Comparison of ENCODE assay signal across 8 cellular contexts in the genomic region with DNA sequence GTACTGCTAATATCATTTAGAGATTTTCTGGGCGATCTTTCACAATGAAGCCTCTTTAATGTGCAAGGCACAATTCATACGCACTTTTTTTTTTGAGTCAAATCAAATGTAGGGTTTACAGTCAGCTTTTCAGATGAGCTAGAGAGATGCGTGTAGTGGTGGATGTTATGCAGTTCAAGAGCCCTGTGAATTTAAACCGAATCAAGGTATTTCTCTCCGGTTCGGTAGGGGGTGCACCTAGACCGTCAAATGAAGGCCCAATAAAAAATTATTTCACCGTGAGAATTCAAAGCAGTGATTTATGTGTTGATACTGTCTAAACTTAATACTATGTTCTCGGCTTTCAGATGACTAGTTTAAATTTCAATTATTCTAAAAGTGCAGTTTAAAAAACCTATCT. TPM values are rescaled to one million over a fixed set of nuclear protein-coding genes. Genes with fewer than 3 reads are reported as not detected.
A peak's percentile ranks its signal among the peaks of the same experiment; 100 is the strongest.
DNase-seq lines count a peak whose midpoint lies in the region; ATAC-seq and TF ChIP-seq lines count a peak whose summit lies in the region.

No MANE protein-coding gene starts in this region.

- H3K9me3 Mint-ChIP-seq in Caco-2 (ENCODE audit: unreplicated experiment): no peaks in the 10 kb centered on the region

- H3K4me1 Mint-ChIP-seq in Caco-2 (ENCODE audit: low read depth, unreplicated experiment): no peaks in the 10 kb centered on the region

- H3K36me3 ChIP-seq in Caco-2 (ENCODE audit: control insufficient read depth, insufficient read depth, low read length): no peaks in the 10 kb centered on the region
- no peaks in the 10 kb centered on the region for H3K36me3 ChIP-seq in PC-9 (ENCODE audit: low read depth)
- no peaks in the 10 kb centered on the region for H3K36me3 ChIP-seq in iPS-15b (ENCODE audit: control insufficient read depth, insufficient read depth, low read length)

- H3K9ac ChIP-seq in iPS-15b (ENCODE audit: low read depth, low read length): no peak overlapping the region

- no peaks in the 10 kb centered on the region for H4K20me1 ChIP-seq in PC-9 (ENCODE audit: insufficient read depth)

- H3K27ac Mint-ChIP-seq in Caco-2 (ENCODE audit: unreplicated experiment): no peak overlapping the region

- H3K9me2 ChIP-seq in PC-9 (ENCODE audit: insufficient read depth): no peaks in the 10 kb centered on the region

- no peaks in the 10 kb centered on the region for H3K27me3 ChIP-seq in Caco-2 (replicated peaks; ENCODE audit: control insufficient read depth, insufficient read depth, low read length)
- no peaks in the 10 kb centered on the region for H3K27me3 ChIP-seq in PC-9 (ENCODE audit: insufficient read depth, low read depth)
- peaks cover 43% of the 10 kb centered on the region for H3K27me3 ChIP-seq in iPS-15b (ENCODE audit: control insufficient read depth, insufficient read depth, low read length)

- no peak overlapping the region for H2AFZ ChIP-seq in PC-9

- POLR2A ChIA-PET in Caco-2 (lab: Charles Lee) (no interaction called here), PC-9 (lab: Charles Lee; ENCODE audit: unreplicated experiment) (no interaction called here)

- no peak overlapping the region for H3K27ac ChIP-seq in PC-9

- no peaks in the 10 kb centered on the region for H3K4me1 ChIP-seq in Caco-2
- H3K4me1 ChIP-seq in PC-9 (replicated peaks; ENCODE audit: insufficient read depth): no peaks in the 10 kb centered on the region
- no peaks in the 10 kb centered on the region for H3K4me1 ChIP-seq in iPS-15b (ENCODE audit: control insufficient read depth, insufficient read depth, low read length)

- TF ChIP-seq CTCF in Caco-2 (IDR thresholded peaks at IDR 0.05; ENCODE audit: insufficient read depth in 1 of 2, low read depth in 1 of 2, low read length in 1 of 2, severe bottlenecking in 1 of 2, unreplicated experiment in 1 of 2) (peak; percentile 25), PC-9 (conservative IDR thresholded peaks at IDR 0.05) (peak; percentile 56)

- H3K4me2 ChIP-seq in PC-9: no peak overlapping the region

- H3K9me3 ChIP-seq in Caco-2 (no peaks in the 10 kb centered on the region), PC-9 (ENCODE audit: insufficient read depth, low read depth) (no peaks in the 10 kb centered on the region), iPS-15b (ENCODE audit: control insufficient read depth, insufficient read depth, low read length) (no peaks in the 10 kb centered on the region)

- no peaks in the 10 kb centered on the region for H3K36me3 Mint-ChIP-seq in Caco-2 (ENCODE audit: insufficient read depth, unreplicated experiment)

- H3K27me3 Mint-ChIP-seq in Caco-2 (ENCODE audit: insufficient read depth, unreplicated experiment): peaks cover 4% of the 10 kb centered on the region

- ATAC-seq in HG02678 (IDR thresholded peaks at IDR 0.05; ENCODE audit: unreplicated experiment) (peak; percentile 38), HG03280 (IDR thresholded peaks at IDR 0.05; ENCODE audit: unreplicated experiment) (no peak)

- peak in 1 of 2 experiments; percentile 32 for DNase-seq in Caco-2
- no peak for DNase-seq in PC-9
- DNase-seq in hepatic stellate cell (ENCODE audit: low spot score): no peak
- no peak for DNase-seq in germinal center (ENCODE audit: low spot score)
- no peak for DNase-seq in foreskin melanocyte

- H3K4me3 Mint-ChIP-seq in Caco-2 (ENCODE audit: unreplicated experiment): no peak overlapping the region

- H3K79me2 ChIP-seq in PC-9 (ENCODE audit: low read depth): no peaks in the 10 kb centered on the region

- intact Hi-C loops in Caco-2 (cut with micrococcal nuclease; ENCODE audit: unreplicated experiment) (loop anchor here (1.0 kb wide), 1 partner anchor 801 kb away; no protein-coding TSS in a partner anchor), PC-9 (cut with micrococcal nuclease; ENCODE audit: unreplicated experiment) (loop anchor here (10.0 kb wide), 1 partner anchor 1007 kb away; no protein-coding TSS in a partner anchor)

- H3K4me3 ChIP-seq in Caco-2 (ENCODE audit: low read depth, low read length) (no peak overlapping the region), PC-9 (no peak overlapping the region), iPS-15b (ENCODE audit: low read depth, low read length) (peak overlapping the region; percentile 62)

- BruUV-seq in Caco-2 (replicated peaks; lab: Mats Ljungman, UMichigan) (no TSS peak), PC-9 (replicated peaks; lab: Mats Ljungman, UMichigan) (no TSS peak)

- CTCF ChIA-PET in Caco-2 (lab: Charles Lee): interaction anchor here (0.6 to 1.6 kb wide), 3 partner anchors 15 to 1016 kb away, joined by 3 read pairs; partner anchors contain the start of gene MAP2
- CTCF ChIA-PET in PC-9 (lab: Charles Lee): interaction anchor here (0.6 to 0.7 kb wide), 2 partner anchors 923 to 1562 kb away, joined by 3 to 4 read pairs; no protein-coding TSS in a partner anchor

- no peaks in the 10 kb centered on the region for H3F3A ChIP-seq in PC-9 (ENCODE audit: insufficient read depth, low read depth)

RNA-seq across cellular contexts. Expression of gene PTH2R, which starts 1.1 kb away (rescaled TPM):
- 0.32 and 1.3 TPM in 2 replicates for total RNA-seq in Caco-2 (2022)
- total RNA-seq in PC-9 (2021): not detected in 2 replicates
